In genomic region chrX:84248226-84248625, GRCh38 we compare ENCODE assay signal across 20 cellular contexts.
DNase-seq lines count a peak whose midpoint lies in the region; ATAC-seq, FAIRE-seq and TF ChIP-seq lines count a peak whose summit lies in the region.
"Had no signal": no experiment of that assay in that cellular context is flagged by ENCODE, and none has a peak within 500 bp of the region (broad histone marks: within the 10 kb centered on the region; RNA-seq: fewer than 3 reads in every experiment).

No MANE protein-coding gene starts in this region.

- in situ Hi-C loops in ACHN (cut with HindIII; ENCODE audit: low pct_ligation_motif_present, low pct_unique_long_range_greater_than_20kb, low sequenced_read_pairs), result no loop called here

- DNase-seq in ACHN, result peak; percentile 11
- DNase-seq in HFFc6, result peak; percentile 71
- peak; percentile 74 for DNase-seq in astrocyte (ENCODE audit: low read depth)
- peak; percentile 15 to 41 for DNase-seq in foreskin fibroblast
- DNase-seq in activated CD8-positive, alpha-beta memory T cell treated with anti-CD3 and anti-CD28 coated beads, Interleukin-2, amount 50 U/mL, for 48 hours, result no peak
- no peak for DNase-seq in stimulated activated CD4-positive, alpha-beta T cell treated with anti-CD3 and anti-CD28 coated beads, Interleukin-12 subunit alpha, Interleukin-12 subunit beta, amount 100 ng/mL, for 4 hours
- DNase-seq: activated CD4-positive, CD25-positive, alpha-beta regulatory T cell; activated CD8-positive, alpha-beta memory T cell treated with anti-CD3 and anti-CD28 coated beads for 24 hours; activated naive CD8-positive, alpha-beta T cell treated with anti-CD3 and anti-CD28 coated beads for 36 hours; CD4-positive, CD25-positive, alpha-beta regulatory T cell; central memory CD4-positive, alpha-beta T cell; NCI-H526 treated with DMSO at 0.1 percent for 48 hours; SJCRH30; T-helper 2 cell had no signal

- no peak overlapping the region for H2AFZ ChIP-seq in astrocyte (ENCODE audit: low read depth, low read length)

- no peaks in the 10 kb centered on the region for H3K79me2 ChIP-seq in astrocyte (ENCODE audit: insufficient read depth, low read length)

- H4K20me1 ChIP-seq in astrocyte (ENCODE audit: insufficient read depth, low read length), result no peaks in the 10 kb centered on the region

- peaks cover 36% of the 10 kb centered on the region for H3K4me1 Mint-ChIP-seq in HFFc6 (ENCODE audit: low read depth)
- H3K4me1 Mint-ChIP-seq in astrocyte (ENCODE audit: low read depth, unreplicated experiment), result peaks cover 11% of the 10 kb centered on the region
- H3K4me1 Mint-ChIP-seq: activated naive CD8-positive, alpha-beta T cell treated with anti-CD3 and anti-CD28 coated beads for 36 hours; CD4-positive, CD25-positive, alpha-beta regulatory T cell; stimulated activated effector memory CD8-positive, alpha-beta T cell treated with anti-CD3 and anti-CD28 coated beads, Interleukin-12 subunit alpha, Interleukin-12 subunit beta, amount 100 ng/mL, for 72 hours had no signal

- ATAC-seq in HG03175 (IDR thresholded peaks at IDR 0.05; ENCODE audit: unreplicated experiment), result no peak
- no peak for ATAC-seq in HG02759 (IDR thresholded peaks at IDR 0.05; ENCODE audit: unreplicated experiment)
- ATAC-seq: stimulated activated effector memory CD8-positive, alpha-beta T cell treated with anti-CD3 and anti-CD28 coated beads, Interleukin-12 subunit alpha, Interleukin-12 subunit beta, amount 100 ng/mL, for 72 hours had no signal

- no peaks in the 10 kb centered on the region for H3K36me3 ChIP-seq in astrocyte (ENCODE audit: insufficient read depth, low read length)
- H3K36me3 ChIP-seq: SJCRH30 had no signal

- H3K9ac ChIP-seq in astrocyte (ENCODE audit: low read length), result no peak overlapping the region

- no peak overlapping the region for H3K27ac ChIP-seq in astrocyte (ENCODE audit: low read depth, low read length)
- H3K27ac ChIP-seq: SJCRH30 had no signal

- TF ChIP-seq CTCF in HFFc6 (IDR thresholded peaks at IDR 0.05) (no peak), astrocyte (IDR thresholded peaks at IDR 0.05; ENCODE audit: insufficient read depth, low read depth, low read length) (no peak), foreskin fibroblast (IDR thresholded peaks at IDR 0.05; ENCODE audit: low read depth, low read length) (no peak)

- H3K36me3 Mint-ChIP-seq in HFFc6 (ENCODE audit: low read depth), result no peaks in the 10 kb centered on the region
- no peaks in the 10 kb centered on the region for H3K36me3 Mint-ChIP-seq in astrocyte (ENCODE audit: low read depth, unreplicated experiment)
- H3K36me3 Mint-ChIP-seq: activated naive CD8-positive, alpha-beta T cell treated with anti-CD3 and anti-CD28 coated beads for 36 hours; CD4-positive, CD25-positive, alpha-beta regulatory T cell; stimulated activated effector memory CD8-positive, alpha-beta T cell treated with anti-CD3 and anti-CD28 coated beads, Interleukin-12 subunit alpha, Interleukin-12 subunit beta, amount 100 ng/mL, for 72 hours had no signal

- peak; percentile 89 for FAIRE-seq in astrocyte (lab: Jason Lieb, UNC)
- FAIRE-seq: A204.1, frontal cortex had no signal

- H3K27me3 Mint-ChIP-seq in HFFc6 (ENCODE audit: insufficient read depth) (no peaks in the 10 kb centered on the region), astrocyte (ENCODE audit: low read depth, unreplicated experiment) (no peaks in the 10 kb centered on the region)
- H3K27me3 Mint-ChIP-seq: activated naive CD8-positive, alpha-beta T cell treated with anti-CD3 and anti-CD28 coated beads for 36 hours; CD4-positive, CD25-positive, alpha-beta regulatory T cell had no signal

- H3K4me3 ChIP-seq in astrocyte (ENCODE audit: insufficient read depth, low read depth, low read length), result no peak overlapping the region
- H3K4me3 ChIP-seq in foreskin fibroblast (ENCODE audit: low read depth in 1 of 2, low read length in 2 of 2), result no peak overlapping the region
- H3K4me3 ChIP-seq: SJCRH30 had no signal

- H3K4me1 ChIP-seq in astrocyte (ENCODE audit: insufficient read depth, low read length), result peaks cover 3% of the 10 kb centered on the region
- H3K4me1 ChIP-seq: SJCRH30 had no signal

- no peaks in the 10 kb centered on the region for H3K27me3 ChIP-seq in astrocyte (ENCODE audit: insufficient read depth, low read length)
- H3K27me3 ChIP-seq: SJCRH30 had no signal

- H3K4me3 Mint-ChIP-seq in HFFc6 (no peak overlapping the region), astrocyte (ENCODE audit: unreplicated experiment) (no peak overlapping the region)
- H3K4me3 Mint-ChIP-seq: activated naive CD8-positive, alpha-beta T cell treated with anti-CD3 and anti-CD28 coated beads for 36 hours; activated T-helper 1 cell treated with anti-CD3 and anti-CD28 coated beads, Interleukin-12 subunit alpha, Interleukin-12 subunit beta, Interleukin-2, Interleukin-4 antibody, amounts not matched to agents 30 ng/mL and 10 ng/mL and 1 ng/mL, durations not matched to agents 14 hours and 24 hours and 36 hours; CD4-positive, CD25-positive, alpha-beta regulatory T cell; stimulated activated effector memory CD8-positive, alpha-beta T cell treated with anti-CD3 and anti-CD28 coated beads, Interleukin-12 subunit alpha, Interleukin-12 subunit beta, amount 100 ng/mL, for 72 hours had no signal

- H3K4me2 ChIP-seq in astrocyte (ENCODE audit: low read length), result no peak overlapping the region

- no peaks in the 10 kb centered on the region for H3K9me3 ChIP-seq in astrocyte (ENCODE audit: insufficient read depth, low read depth, low read length)
- H3K9me3 ChIP-seq: SJCRH30 had no signal

- H3K9me3 Mint-ChIP-seq in HFFc6, result no peaks in the 10 kb centered on the region
- no peaks in the 10 kb centered on the region for H3K9me3 Mint-ChIP-seq in astrocyte (ENCODE audit: unreplicated experiment)
- H3K9me3 Mint-ChIP-seq: activated naive CD8-positive, alpha-beta T cell treated with anti-CD3 and anti-CD28 coated beads for 36 hours; activated T-helper 1 cell treated with anti-CD3 and anti-CD28 coated beads, Interleukin-12 subunit alpha, Interleukin-12 subunit beta, Interleukin-2, Interleukin-4 antibody, amounts not matched to agents 30 ng/mL and 10 ng/mL and 1 ng/mL, durations not matched to agents 14 hours and 24 hours and 36 hours; stimulated activated effector memory CD8-positive, alpha-beta T cell treated with anti-CD3 and anti-CD28 coated beads, Interleukin-12 subunit alpha, Interleukin-12 subunit beta, amount 100 ng/mL, for 72 hours had no signal

- H3K27ac Mint-ChIP-seq in HFFc6 (no peak overlapping the region), astrocyte (ENCODE audit: unreplicated experiment) (no peak overlapping the region)
- H3K27ac Mint-ChIP-seq: activated naive CD8-positive, alpha-beta T cell treated with anti-CD3 and anti-CD28 coated beads for 36 hours; activated T-helper 1 cell treated with anti-CD3 and anti-CD28 coated beads, Interleukin-12 subunit alpha, Interleukin-12 subunit beta, Interleukin-2, Interleukin-4 antibody, amounts not matched to agents 30 ng/mL and 10 ng/mL and 1 ng/mL, durations not matched to agents 14 hours and 24 hours and 36 hours; CD4-positive, CD25-positive, alpha-beta regulatory T cell; stimulated activated effector memory CD8-positive, alpha-beta T cell treated with anti-CD3 and anti-CD28 coated beads, Interleukin-12 subunit alpha, Interleukin-12 subunit beta, amount 100 ng/mL, for 72 hours had no signal

Comparison
In these comparisons a context has a peak if more than half of its experiments do, and no peak if none do; other contexts are left out.
1. DNase-seq: peak in ACHN (single experiment), HFFc6 (single experiment), astrocyte (single experiment) and foreskin fibroblast (2 of 2); none in activated CD8-positive, alpha-beta memory T cell treated with anti-CD3 and anti-CD28 coated beads, Interleukin-2, amount 50 U/mL, for 48 hours (single experiment) and stimulated activated CD4-positive, alpha-beta T cell treated with anti-CD3 and anti-CD28 coated beads, Interleukin-12 subunit alpha, Interleukin-12 subunit beta, amount 100 ng/mL, for 4 hours (single experiment).